11 cellular contexts compared by ENCODE assay signal in the genomic region with DNA sequence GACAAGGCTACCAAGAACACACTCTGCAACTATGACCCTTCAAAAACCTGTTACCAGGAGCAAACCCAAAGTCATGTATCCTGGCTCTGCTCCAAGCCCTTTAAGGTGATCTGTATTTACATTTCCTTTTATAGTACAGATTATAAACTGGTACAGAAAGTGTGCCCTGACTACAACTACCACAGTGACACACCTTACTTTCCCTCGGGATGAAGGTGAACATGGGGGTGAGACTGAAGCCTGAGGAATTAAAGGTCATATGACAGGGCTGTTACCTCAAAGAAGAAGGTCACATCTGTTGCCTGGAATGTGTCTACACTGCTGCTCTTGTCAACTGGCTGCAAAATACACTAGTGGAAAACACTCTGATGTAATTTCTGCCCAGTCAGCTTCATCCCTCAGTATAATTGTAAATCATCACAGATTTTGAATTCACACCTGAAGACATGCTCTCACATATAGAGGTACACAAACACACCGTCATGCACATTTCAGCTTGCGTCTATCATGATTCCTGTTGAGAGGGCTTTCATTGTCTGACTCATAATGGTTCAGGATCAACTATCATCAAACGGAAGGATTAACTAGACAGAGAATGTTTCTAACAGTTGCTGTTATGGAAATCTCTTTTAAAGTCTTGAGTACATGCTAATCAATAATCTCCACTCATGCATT.
"Had no signal": no experiment of that assay in that cellular context is flagged by ENCODE, and none has a peak within 500 bp of the region (broad histone marks: within the 10 kb centered on the region; RNA-seq: fewer than 3 reads in every experiment).

No MANE protein-coding gene starts in this region.

- H3K27me3 ChIP-seq: heart left ventricle, neutrophil, thyroid gland, vagina had no signal

- H3K4me1 ChIP-seq: heart left ventricle, thyroid gland, vagina had no signal

- DNase-seq: activated CD4-positive, alpha-beta T cell treated with anti-CD3 and anti-CD28 coated beads for 4 hours; activated CD8-positive, alpha-beta memory T cell treated with anti-CD3 and anti-CD28 coated beads, Interleukin-2, amount 50 U/mL, for 48 hours; activated CD8-positive, alpha-beta T cell treated with anti-CD3 and anti-CD28 coated beads, Interleukin-2, amount 10 ng/mL, durations not matched to agents 7 days and 5 days; activated naive CD4-positive, alpha-beta T cell; heart left ventricle; mammary epithelial cell; naive thymus-derived CD8-positive, alpha-beta T cell; stimulated activated CD4-positive, alpha-beta T cell treated with anti-CD3 and anti-CD28 coated beads, Interleukin-4, amount 100 ng/mL, for 4 hours; thyroid gland had no signal

- H3K4me1 Mint-ChIP-seq: naive thymus-derived CD8-positive, alpha-beta T cell had no signal

- H3K27ac ChIP-seq: heart left ventricle, neutrophil, thyroid gland, vagina had no signal

- H3K27ac Mint-ChIP-seq: activated CD8-positive, alpha-beta T cell treated with anti-CD3 and anti-CD28 coated beads, Interleukin-2, amount 10 ng/mL, durations not matched to agents 7 days and 5 days; naive thymus-derived CD8-positive, alpha-beta T cell had no signal

- H3K9me3 ChIP-seq: heart left ventricle, neutrophil, thyroid gland, vagina had no signal

- H3K27me3 Mint-ChIP-seq: naive thymus-derived CD8-positive, alpha-beta T cell had no signal

- H3K36me3 Mint-ChIP-seq: naive thymus-derived CD8-positive, alpha-beta T cell had no signal

- H3K4me3 Mint-ChIP-seq: activated CD8-positive, alpha-beta T cell treated with anti-CD3 and anti-CD28 coated beads, Interleukin-2, amount 10 ng/mL, durations not matched to agents 7 days and 5 days; naive thymus-derived CD8-positive, alpha-beta T cell had no signal

- ATAC-seq: activated CD8-positive, alpha-beta T cell treated with anti-CD3 and anti-CD28 coated beads, Interleukin-2, amount 10 ng/mL, durations not matched to agents 7 days and 5 days; heart left ventricle; naive thymus-derived CD8-positive, alpha-beta T cell had no signal
